ENCODE assay signal across 8 cellular contexts in genomic region chr7:105678811-105679495, GRCh38.
DNase-seq lines count a peak whose midpoint lies in the region; ATAC-seq and TF ChIP-seq lines count a peak whose summit lies in the region.

No MANE protein-coding gene starts in this region.

- H3K9ac ChIP-seq in mesendoderm (ENCODE audit: low read length): no peak overlapping the region

- H3K56ac ChIP-seq in mesendoderm (ENCODE audit: low read length): peak overlapping the region; percentile 76

- no peak overlapping the region for H2BK15ac ChIP-seq in mesendoderm (replicated peaks; ENCODE audit: low read depth)

- H3K4ac ChIP-seq in mesendoderm (ENCODE audit: low read depth, low read length): no peak overlapping the region

- H3K23ac ChIP-seq in mesendoderm (ENCODE audit: low read length): peak overlapping the region; percentile 12

- H3K9me3 ChIP-seq in OCI-LY7 (ENCODE audit: low read length): no peaks in the 10 kb centered on the region
- H3K9me3 ChIP-seq in tibial artery: no peaks in the 10 kb centered on the region

- TF ChIP-seq CTCF in OCI-LY7 (conservative IDR thresholded peaks at IDR 0.05; ENCODE audit: low read length) (no peak), tibial artery (IDR thresholded peaks at IDR 0.05) (no peak)

- H3K4me3 ChIP-seq in OCI-LY7 (ENCODE audit: low read depth, low read length, poor library complexity, severe bottlenecking) (no peak overlapping the region), mesendoderm (ENCODE audit: low read length) (no peak overlapping the region), tibial artery (peak overlapping the region; percentile 41 to 51)

- no peak overlapping the region for H2BK120ac ChIP-seq in mesendoderm (ENCODE audit: low read depth, low read length)

- no peak overlapping the region for H3K27ac ChIP-seq in OCI-LY7 (ENCODE audit: low read depth, low read length, poor library complexity, severe bottlenecking)
- H3K27ac ChIP-seq in cingulate gyrus (ENCODE audit: low read depth, low read length): peak overlapping the region; percentile 54
- H3K27ac ChIP-seq in mesendoderm (ENCODE audit: low read depth, low read length): no peak overlapping the region
- peak overlapping the region; percentile 62 to 63 for H3K27ac ChIP-seq in tibial artery

- no peaks in the 10 kb centered on the region for H3K9me2 ChIP-seq in OCI-LY7 (ENCODE audit: insufficient read depth, low read length)

- H3K27me3 ChIP-seq in mesendoderm (ENCODE audit: insufficient read depth, low read length, poor library complexity): no peaks in the 10 kb centered on the region
- H3K27me3 ChIP-seq in tibial artery: no peaks in the 10 kb centered on the region

- no peak overlapping the region for H4K5ac ChIP-seq in mesendoderm (ENCODE audit: low read length)

- H3K36me3 ChIP-seq in OCI-LY7 (ENCODE audit: insufficient read depth, low read length) (no peaks in the 10 kb centered on the region), mesendoderm (ENCODE audit: control insufficient read depth, insufficient read depth, low read length) (no peaks in the 10 kb centered on the region), tibial artery (no peaks in the 10 kb centered on the region)

- no CpG with 5 or more reads among the region's 25 CpGs for WGBS in mesendoderm (ENCODE audit: extremely low coverage, insufficient coverage, low lambda C conversion rate)

- H2BK5ac ChIP-seq in mesendoderm (ENCODE audit: low read length): no peak overlapping the region

- no peak overlapping the region for H2AK5ac ChIP-seq in mesendoderm (ENCODE audit: low read length)

- no peak overlapping the region for H4K8ac ChIP-seq in mesendoderm (ENCODE audit: low read depth, low read length)

- POLR2A ChIA-PET in OCI-LY7 (lab: Charles Lee): no interaction called here

- no peaks in the 10 kb centered on the region for H4K20me1 ChIP-seq in OCI-LY7 (ENCODE audit: insufficient read depth, low read length)

- ATAC-seq in GM21447 (IDR thresholded peaks at IDR 0.05; ENCODE audit: unreplicated experiment) (peak; percentile 61), GM18907 (IDR thresholded peaks at IDR 0.05; ENCODE audit: unreplicated experiment) (no peak), GM19467 (IDR thresholded peaks at IDR 0.05; ENCODE audit: unreplicated experiment) (no peak)

- CTCF ChIA-PET in OCI-LY7 (lab: Charles Lee; ENCODE audit: unreplicated experiment): no interaction called here

- H3K4me1 ChIP-seq in OCI-LY7 (ENCODE audit: insufficient read depth, low read length, poor library complexity, severe bottlenecking): peaks cover 8% of the 10 kb centered on the region
- peaks cover 8% of the 10 kb centered on the region for H3K4me1 ChIP-seq in mesendoderm (ENCODE audit: control insufficient read depth, low read depth, low read length)
- H3K4me1 ChIP-seq in tibial artery: peaks cover 0 to 35% (median 11%) of the 10 kb centered on the region in 4 donors

- H3K18ac ChIP-seq in mesendoderm (ENCODE audit: low read length): peak overlapping the region; percentile 53

- H3K79me2 ChIP-seq in OCI-LY7 (ENCODE audit: insufficient read depth, low read depth, low read length) (no peaks in the 10 kb centered on the region), mesendoderm (ENCODE audit: control insufficient read depth, insufficient read depth, low read length) (no peaks in the 10 kb centered on the region)

- H3K4me2 ChIP-seq in OCI-LY7 (ENCODE audit: low read length) (no peak overlapping the region), mesendoderm (ENCODE audit: low read length) (no peak overlapping the region)

- DNase-seq in C1 segment of cervical spinal cord (lab: John Stamatoyannopoulos, UW) (peak in 11 of 14 donors; percentile 18 to 82 (median 51)), OCI-LY7 (ENCODE audit: low spot score) (no peak), mesendoderm (peak; percentile 49), tibial artery (peak; percentile 90)

- peak overlapping the region; percentile 83; the same call in 1 of the 2 replicates for H2AFZ ChIP-seq in OCI-LY7 (ENCODE audit: low read length)

- no TSS peak for BruUV-seq in OCI-LY7 (replicated peaks; lab: Mats Ljungman, UMichigan)

- intact Hi-C loops in OCI-LY7 (cut with micrococcal nuclease; ENCODE audit: unreplicated experiment) (no loop called here), tibial artery (cut with DNase I; ENCODE audit: low total_unique reads) (no loop called here)

- H3K79me1 ChIP-seq in mesendoderm (ENCODE audit: low read length): no peaks in the 10 kb centered on the region

Comparison
In these comparisons a context has a peak if more than half of its experiments do, and no peak if none do; other contexts are left out.
1. H3K27ac ChIP-seq: peak in cingulate gyrus (single experiment) and tibial artery (2 of 2); none in OCI-LY7 (single experiment) and mesendoderm (single experiment).
2. H3K4me3 ChIP-seq: peak in tibial artery (2 of 2); none in OCI-LY7 (single experiment) and mesendoderm (single experiment).